ENCODE assay signal across 8 cellular contexts in genomic region chr20:25496165-25496967, GRCh38.
"Had no signal": no experiment of that assay in that cellular context is flagged by ENCODE, and none has a peak within 500 bp of the region (broad histone marks: within the 10 kb centered on the region; RNA-seq: fewer than 3 reads in every experiment).

No MANE protein-coding gene starts in this region.

- H3K4me1 Mint-ChIP-seq: activated CD4-positive, alpha-beta T cell treated with anti-CD3 and anti-CD28 coated beads, Interleukin-2, amount 10 ng/mL, durations not matched to agents 7 days and 5 days; activated naive CD4-positive, alpha-beta T cell treated with anti-CD3 and anti-CD28 coated beads, Interleukin-2, amount 10 ng/mL, durations not matched to agents 7 days and 5 days; nephron progenitor cell had no signal

- H3K36me3 Mint-ChIP-seq: activated naive CD4-positive, alpha-beta T cell treated with anti-CD3 and anti-CD28 coated beads, Interleukin-2, amount 10 ng/mL, durations not matched to agents 7 days and 5 days had no signal

- H3K4me3 Mint-ChIP-seq: activated CD4-positive, alpha-beta T cell treated with anti-CD3 and anti-CD28 coated beads, Interleukin-2, amount 10 ng/mL, durations not matched to agents 7 days and 5 days; activated naive CD4-positive, alpha-beta T cell treated with anti-CD3 and anti-CD28 coated beads, Interleukin-2, amount 10 ng/mL, durations not matched to agents 7 days and 5 days; nephron progenitor cell had no signal

- H3K27me3 ChIP-seq: ascending aorta, dorsolateral prefrontal cortex had no signal

- H3K9me3 Mint-ChIP-seq: activated CD4-positive, alpha-beta T cell treated with anti-CD3 and anti-CD28 coated beads, Interleukin-2, amount 10 ng/mL, durations not matched to agents 7 days and 5 days; activated naive CD4-positive, alpha-beta T cell treated with anti-CD3 and anti-CD28 coated beads, Interleukin-2, amount 10 ng/mL, durations not matched to agents 7 days and 5 days; nephron progenitor cell had no signal

- H3K27ac Mint-ChIP-seq: activated CD4-positive, alpha-beta T cell treated with anti-CD3 and anti-CD28 coated beads, Interleukin-2, amount 10 ng/mL, durations not matched to agents 7 days and 5 days; activated naive CD4-positive, alpha-beta T cell treated with anti-CD3 and anti-CD28 coated beads, Interleukin-2, amount 10 ng/mL, durations not matched to agents 7 days and 5 days; nephron progenitor cell had no signal

- H3K27ac ChIP-seq: ascending aorta, dorsolateral prefrontal cortex, left ventricle myocardium inferior had no signal

- H3K4me1 ChIP-seq: ascending aorta, left ventricle myocardium inferior had no signal

- H3K27me3 Mint-ChIP-seq: activated CD4-positive, alpha-beta T cell treated with anti-CD3 and anti-CD28 coated beads, Interleukin-2, amount 10 ng/mL, durations not matched to agents 7 days and 5 days; activated naive CD4-positive, alpha-beta T cell treated with anti-CD3 and anti-CD28 coated beads, Interleukin-2, amount 10 ng/mL, durations not matched to agents 7 days and 5 days had no signal

- DNase-seq: activated CD4-positive, alpha-beta T cell treated with anti-CD3 and anti-CD28 coated beads, Interleukin-2, amount 10 ng/mL, durations not matched to agents 7 days and 5 days; activated naive CD4-positive, alpha-beta T cell treated with anti-CD3 and anti-CD28 coated beads, Interleukin-2, amount 10 ng/mL, durations not matched to agents 7 days and 5 days; dorsolateral prefrontal cortex; islet precursor cell; left ventricle myocardium inferior; nephron progenitor cell; stimulated activated CD4-positive, alpha-beta T cell treated with anti-CD3 and anti-CD28 coated beads, Interleukin-1b, Interleukin-23, amount 100 ng/mL, for 48 hours had no signal

- H3K9me3 ChIP-seq: ascending aorta, left ventricle myocardium inferior had no signal

- H3K36me3 ChIP-seq: left ventricle myocardium inferior had no signal

- H3K4me3 ChIP-seq: ascending aorta, dorsolateral prefrontal cortex, left ventricle myocardium inferior had no signal
